In genomic region chr21:5103880-5104561, GRCh38 we compare ENCODE assay signal across 8 cellular contexts.
DNase-seq lines count a peak whose midpoint lies in the region; ATAC-seq and TF ChIP-seq lines count a peak whose summit lies in the region.
"Not testable (repeated sequence)": the region's sequence is repeated elsewhere in the genome, so short reads cannot be mapped to it uniquely, and the experiment has no call there.

No MANE protein-coding gene starts in this region.

- H3K4me3 Mint-ChIP-seq in T-helper 17 cell: peak overlapping the region; percentile 76
- peak overlapping the region; percentile 60 for H3K4me3 Mint-ChIP-seq in activated CD8-positive, alpha-beta memory T cell treated with anti-CD3 and anti-CD28 coated beads, Interleukin-2, amount 10 ng/mL, durations not matched to agents 7 days and 5 days
- H3K4me3 Mint-ChIP-seq in activated naive CD4-positive, alpha-beta T cell treated with anti-CD3 and anti-CD28 coated beads, Interleukin-2, amount 50 U/mL, for 24 hours: peak overlapping the region; percentile 85
- peak overlapping the region; percentile 61 to 76 for H3K4me3 Mint-ChIP-seq in effector memory CD8-positive, alpha-beta T cell
- peak overlapping the region; percentile 69 to 91 (median 84) for H3K4me3 Mint-ChIP-seq in naive thymus-derived CD4-positive, alpha-beta T cell

- CTCF ChIA-PET in GM10248 (lab: Yijun Ruan, JAX); activated CD8-positive, alpha-beta memory T cell treated with anti-CD3 and anti-CD28 coated beads, Interleukin-2, amount 10 ng/mL, durations not matched to agents 7 days and 5 days (lab: Charles Lee); naive thymus-derived CD4-positive, alpha-beta T cell (lab: Charles Lee): not testable (repeated sequence)

- POLR2A ChIA-PET in GM10248 (lab: Yijun Ruan, JAX); naive thymus-derived CD4-positive, alpha-beta T cell (lab: Charles Lee): not testable (repeated sequence)

- H3K9me3 Mint-ChIP-seq in activated CD8-positive, alpha-beta memory T cell treated with anti-CD3 and anti-CD28 coated beads, Interleukin-2, amount 10 ng/mL, durations not matched to agents 7 days and 5 days (ENCODE audit: low read depth); activated naive CD4-positive, alpha-beta T cell treated with anti-CD3 and anti-CD28 coated beads, Interleukin-2, amount 50 U/mL, for 24 hours; effector memory CD8-positive, alpha-beta T cell; naive thymus-derived CD4-positive, alpha-beta T cell: not testable (repeated sequence)

- H3K4me1 ChIP-seq in naive thymus-derived CD4-positive, alpha-beta T cell (ENCODE audit: control insufficient read depth in 2 of 2, insufficient read depth in 2 of 2, low read length in 2 of 2); upper lobe of right lung: not testable (repeated sequence)

- H3K27ac Mint-ChIP-seq in T-helper 17 cell: peak overlapping the region; percentile 89
- peak overlapping the region; percentile 91 for H3K27ac Mint-ChIP-seq in activated CD8-positive, alpha-beta memory T cell treated with anti-CD3 and anti-CD28 coated beads, Interleukin-2, amount 10 ng/mL, durations not matched to agents 7 days and 5 days
- H3K27ac Mint-ChIP-seq in activated naive CD4-positive, alpha-beta T cell treated with anti-CD3 and anti-CD28 coated beads, Interleukin-2, amount 50 U/mL, for 24 hours: peak overlapping the region; percentile 98
- H3K27ac Mint-ChIP-seq in effector memory CD8-positive, alpha-beta T cell: peak overlapping the region; percentile 56 to 71
- H3K27ac Mint-ChIP-seq in naive thymus-derived CD4-positive, alpha-beta T cell: peak overlapping the region; percentile 86 to 99 (median 94)

- not testable (repeated sequence) for H3K36me3 ChIP-seq in naive thymus-derived CD4-positive, alpha-beta T cell (ENCODE audit: control insufficient read depth in 2 of 3, insufficient read depth in 3 of 3, low read length in 3 of 3); upper lobe of right lung

- H3K27me3 Mint-ChIP-seq in T-helper 17 cell; activated CD8-positive, alpha-beta memory T cell treated with anti-CD3 and anti-CD28 coated beads, Interleukin-2, amount 10 ng/mL, durations not matched to agents 7 days and 5 days; activated naive CD4-positive, alpha-beta T cell treated with anti-CD3 and anti-CD28 coated beads, Interleukin-2, amount 50 U/mL, for 24 hours; effector memory CD8-positive, alpha-beta T cell; naive thymus-derived CD4-positive, alpha-beta T cell: not testable (repeated sequence)

- not testable (repeated sequence) for H3K9me3 ChIP-seq in T-helper 17 cell (ENCODE audit: control insufficient read depth, low read length, poor library complexity, severe bottlenecking); naive thymus-derived CD4-positive, alpha-beta T cell (ENCODE audit: control insufficient read depth in 2 of 3, low read length in 3 of 3); upper lobe of right lung

- not testable (repeated sequence) for DNase-seq in GM10248 (ENCODE audit: extremely low spot score); effector memory CD8-positive, alpha-beta T cell
- DNase-seq in T-helper 17 cell (peak in 1 of 3 donors; percentile 16), upper lobe of right lung (peak; percentile 30)
- peak; percentile 44 for DNase-seq in activated CD8-positive, alpha-beta memory T cell treated with anti-CD3 and anti-CD28 coated beads, Interleukin-2, amount 10 ng/mL, durations not matched to agents 7 days and 5 days
- peak in 2 of 9 donors; percentile 22 to 24 for DNase-seq in naive thymus-derived CD4-positive, alpha-beta T cell
- peak; percentile 45 to 48 for DNase-seq in stimulated activated CD4-positive, alpha-beta T cell treated with anti-CD3 and anti-CD28 coated beads, Interleukin-2, amount 100 ng/mL, for 24 hours

- ATAC-seq in T-helper 17 cell; effector memory CD8-positive, alpha-beta T cell (replicated peaks); naive thymus-derived CD4-positive, alpha-beta T cell: not testable (repeated sequence)
- peak; percentile 31 for ATAC-seq in activated CD8-positive, alpha-beta memory T cell treated with anti-CD3 and anti-CD28 coated beads, Interleukin-2, amount 10 ng/mL, durations not matched to agents 7 days and 5 days
- peak; percentile 13 for ATAC-seq in upper lobe of right lung

- H3K27ac ChIP-seq in naive thymus-derived CD4-positive, alpha-beta T cell (ENCODE audit: low read depth, low read length): peak overlapping the region; percentile 71
- H3K27ac ChIP-seq in upper lobe of right lung: not testable (repeated sequence)

- intact Hi-C loops in naive thymus-derived CD4-positive, alpha-beta T cell (cut with micrococcal nuclease); upper lobe of right lung (cut with DNase I): not testable (repeated sequence)

- H3K4me1 Mint-ChIP-seq in T-helper 17 cell; effector memory CD8-positive, alpha-beta T cell (ENCODE audit: low read depth in 2 of 2): not testable (repeated sequence)
- peaks cover 11% of the 10 kb centered on the region for H3K4me1 Mint-ChIP-seq in activated CD8-positive, alpha-beta memory T cell treated with anti-CD3 and anti-CD28 coated beads, Interleukin-2, amount 10 ng/mL, durations not matched to agents 7 days and 5 days
- H3K4me1 Mint-ChIP-seq in activated naive CD4-positive, alpha-beta T cell treated with anti-CD3 and anti-CD28 coated beads, Interleukin-2, amount 50 U/mL, for 24 hours: peaks cover 15% of the 10 kb centered on the region
- peaks cover 0 to 21% (median 9%) of the 10 kb centered on the region in 7 donors for H3K4me1 Mint-ChIP-seq in naive thymus-derived CD4-positive, alpha-beta T cell

- H3K36me3 Mint-ChIP-seq in T-helper 17 cell (ENCODE audit: low read depth); activated CD8-positive, alpha-beta memory T cell treated with anti-CD3 and anti-CD28 coated beads, Interleukin-2, amount 10 ng/mL, durations not matched to agents 7 days and 5 days; activated naive CD4-positive, alpha-beta T cell treated with anti-CD3 and anti-CD28 coated beads, Interleukin-2, amount 50 U/mL, for 24 hours; effector memory CD8-positive, alpha-beta T cell (ENCODE audit: insufficient read depth); naive thymus-derived CD4-positive, alpha-beta T cell: not testable (repeated sequence)

- TF ChIP-seq CTCF in GM10248 (IDR thresholded peaks at IDR 0.05; ENCODE audit: control extremely low read depth, extremely low read depth, low read depth, missing control alignments): peak; percentile 16
- TF ChIP-seq CTCF in upper lobe of right lung (IDR thresholded peaks at IDR 0.05): not testable (repeated sequence)

- H3K4me3 ChIP-seq in naive thymus-derived CD4-positive, alpha-beta T cell (ENCODE audit: low read length); upper lobe of right lung: not testable (repeated sequence)

- not testable (repeated sequence) for H3K27me3 ChIP-seq in naive thymus-derived CD4-positive, alpha-beta T cell (ENCODE audit: control insufficient read depth in 2 of 2, insufficient read depth in 2 of 2, low read length in 2 of 2); upper lobe of right lung
